10 cellular contexts compared by ENCODE assay signal in the genomic region with DNA sequence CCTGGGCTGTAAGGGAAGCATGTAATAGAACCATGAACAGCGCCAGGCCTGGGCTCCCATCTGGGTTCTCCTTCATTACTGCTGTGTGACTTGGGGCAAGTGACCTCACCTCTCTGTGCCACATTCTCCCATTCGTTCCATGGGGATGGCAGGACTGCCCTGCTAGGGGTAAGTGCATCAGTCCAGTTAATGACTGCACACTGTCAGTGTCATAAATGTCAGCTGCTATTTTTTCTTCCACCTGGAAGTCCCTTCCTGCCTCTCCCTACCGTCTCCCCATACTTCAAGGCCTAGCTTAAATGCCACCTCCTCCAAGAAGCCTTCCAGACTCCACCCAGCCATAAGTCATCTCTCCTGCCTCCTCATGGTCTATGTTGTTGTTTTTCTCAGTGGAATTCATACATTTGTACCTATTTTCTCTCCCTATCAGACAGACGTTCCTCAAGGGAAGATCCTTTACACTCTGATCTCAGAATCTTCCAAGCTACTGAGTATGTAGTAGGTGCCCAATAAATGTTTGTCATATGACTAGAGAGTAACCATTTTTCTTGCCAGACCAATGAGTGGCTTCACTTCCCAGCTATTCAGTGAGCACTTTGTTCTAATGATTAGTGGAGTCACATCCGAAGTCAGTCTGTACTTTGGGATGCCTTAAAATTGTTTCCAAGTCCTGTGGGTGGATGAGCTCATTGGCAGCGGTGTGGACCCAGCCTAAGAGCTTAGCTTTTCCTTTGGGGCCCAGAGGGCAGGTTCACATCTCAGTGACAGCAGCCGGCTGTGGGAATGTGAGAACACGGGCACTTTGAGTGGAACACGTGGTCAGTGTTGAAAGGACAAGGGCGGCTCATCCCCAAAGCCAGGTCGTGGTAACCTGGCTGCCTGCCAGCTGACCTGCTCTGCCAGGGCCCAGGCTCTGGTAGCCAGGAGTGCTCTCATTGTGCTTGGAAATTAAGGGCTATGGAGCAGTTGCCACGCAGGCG.
DNase-seq lines count a peak whose midpoint lies in the region; TF ChIP-seq lines count a peak whose summit lies in the region.
"Had no signal": no experiment of that assay in that cellular context is flagged by ENCODE, and none has a peak within 500 bp of the region (broad histone marks: within the 10 kb centered on the region; RNA-seq: fewer than 3 reads in every experiment).

No MANE protein-coding gene starts in this region.

- peak overlapping the region; percentile 1 to 45 (median 4) for H3K27ac Mint-ChIP-seq in nephron
- H3K27ac Mint-ChIP-seq: activated naive CD8-positive, alpha-beta T cell had no signal

- DNase-seq in NCI-H146 treated with DMSO at 0.1 percent for 48 hours (lab: John Stamatoyannopoulos, UW; ENCODE audit: unreplicated experiment) (peak; percentile 22), cerebellum (ENCODE audit: low spot score) (peak; percentile 58), transverse colon (no peak), UCSD-AML1 (lab: John Stamatoyannopoulos, UW; ENCODE audit: unreplicated experiment) (no peak), globus pallidus (ENCODE audit: low spot score) (no peak), HEK293T (ENCODE audit: extremely low spot score) (no peak)
- DNase-seq: activated CD4-positive, CD25-positive, alpha-beta regulatory T cell had no signal

- H3K4me2 ChIP-seq in BLaER1 treated with 17β-estradiol and CSF1 and Interleukin-3, amounts not matched to agents 10 nM and 100 nM: peak overlapping the region in 8 of 11 experiments; percentile 86 to 100 (median 97); a peak in 16 of 22 replicates

- H3K9me3 Mint-ChIP-seq in nephron: no peaks in the 10 kb centered on the region

- H3K9me3 ChIP-seq in BLaER1 treated with 17β-estradiol and CSF1 and Interleukin-3, amounts not matched to agents 10 nM and 100 nM (replicated peaks in 1 of 11): no peaks in the 10 kb centered on the region
- H3K9me3 ChIP-seq in transverse colon: no peaks in the 10 kb centered on the region

- CTCF ChIA-PET in HEK293T (lab: Yijun Ruan, JAX): interaction anchor here (1.5 kb wide), 1 partner anchor 26 kb away, joined by 6 read pairs; no protein-coding TSS in a partner anchor

- in situ Hi-C loops in transverse colon (cut with MboI; ENCODE audit: low pct_ligation_motif_present in 1 of 4, low pct_unique_long_range_greater_than_20kb in 1 of 4, low sequenced_read_pairs in 3 of 4): no loop called here

- peaks cover 40% of the 10 kb centered on the region for H3K4me1 Mint-ChIP-seq in nephron

- H3K9ac ChIP-seq in BLaER1 treated with 17β-estradiol and CSF1 and Interleukin-3, amounts not matched to agents 10 nM and 100 nM: peak overlapping the region in 1 of 11 experiments; percentile 23; a peak in 1 of 22 replicates

- TF ChIP-seq CTCF in nephron (IDR thresholded peaks at IDR 0.05; ENCODE audit: unreplicated experiment in 3 of 3): no peak
- no peak for TF ChIP-seq CTCF in transverse colon (IDR thresholded peaks at IDR 0.05)

- TF ChIP-seq EP300 in transverse colon (IDR thresholded peaks at IDR 0.05; ENCODE audit: low read depth): no peak

- peaks cover 0 to 36% (median 4%) of the 10 kb centered on the region in 11 experiments; a peak in 7 of 22 replicates for H4K20me1 ChIP-seq in BLaER1 treated with 17β-estradiol and CSF1 and Interleukin-3, amounts not matched to agents 10 nM and 100 nM

- intact Hi-C loops in transverse colon (cut with DNase I; ENCODE audit: low total_unique reads): no loop called here

- TF ChIP-seq POLR2A in transverse colon (IDR thresholded peaks at IDR 0.05): no peak

- POLR2A ChIA-PET in HEK293T (lab: Yijun Ruan, JAX): no interaction called here

- H3K27me3 ChIP-seq in BLaER1 treated with 17β-estradiol and CSF1 and Interleukin-3, amounts not matched to agents 10 nM and 100 nM: peaks cover 0 to 64% (median 0%) of the 10 kb centered on the region in 11 experiments; a peak in 9 of 22 replicates
- peaks cover 36% of the 10 kb centered on the region for H3K27me3 ChIP-seq in transverse colon

- no peak overlapping the region for H3K4me3 ChIP-seq in BLaER1 treated with 17β-estradiol and CSF1 and Interleukin-3, amounts not matched to agents 10 nM and 100 nM
- H3K4me3 ChIP-seq in transverse colon: no peak overlapping the region

- H3K27ac ChIP-seq in BLaER1 treated with 17β-estradiol and CSF1 and Interleukin-3, amounts not matched to agents 10 nM and 100 nM: peak overlapping the region in 3 of 11 experiments; percentile 5 to 40 (median 28); a peak in 2 of 22 replicates
- no peak overlapping the region for H3K27ac ChIP-seq in transverse colon

- peaks cover 34 to 89% (median 68%) of the 10 kb centered on the region in 10 experiments for H3K4me1 ChIP-seq in BLaER1 treated with 17β-estradiol and CSF1 and Interleukin-3, amounts not matched to agents 10 nM and 100 nM
- peaks cover 20 to 31% (median 26%) of the 10 kb centered on the region in 4 donors for H3K4me1 ChIP-seq in transverse colon

- WGBS in transverse colon (ENCODE audit: low coverage in 1 of 2), 2 donors: 53 to 61% methylated on average over 2 to 10 of the region's 13 CpGs

- peaks cover 17% of the 10 kb centered on the region for H3K27me3 Mint-ChIP-seq in nephron (ENCODE audit: low read depth)

- H3K36me3 ChIP-seq in BLaER1 treated with 17β-estradiol and CSF1 and Interleukin-3, amounts not matched to agents 10 nM and 100 nM: no peaks in the 10 kb centered on the region
- no peaks in the 10 kb centered on the region for H3K36me3 ChIP-seq in transverse colon

- H3K4me3 Mint-ChIP-seq in nephron: peak overlapping the region; percentile 37 to 60 (median 53)
- H3K4me3 Mint-ChIP-seq: activated naive CD8-positive, alpha-beta T cell had no signal

- H3K36me3 Mint-ChIP-seq in nephron (ENCODE audit: low read depth): peaks cover 4% of the 10 kb centered on the region
- H3K36me3 Mint-ChIP-seq: activated naive CD8-positive, alpha-beta T cell had no signal

TF ChIP-seq in HEK293T, 16 proteins besides CTCF, POLR2A, EP300 and RAD21:
- no peak for TF ChIP-seq BHLHE40 (IDR thresholded peaks at IDR 0.05; ENCODE audit: borderline replicate concordance)

Comparison
In these comparisons a context has a peak if more than half of its experiments do, and no peak if none do; other contexts are left out.
1. DNase-seq: peak in NCI-H146 treated with DMSO at 0.1 percent for 48 hours (single experiment) and cerebellum (single experiment); none in transverse colon (single experiment), UCSD-AML1 (single experiment), globus pallidus (single experiment) and HEK293T (single experiment).